Comparison of ENCODE assay signal across 17 cellular contexts in the genomic region with DNA sequence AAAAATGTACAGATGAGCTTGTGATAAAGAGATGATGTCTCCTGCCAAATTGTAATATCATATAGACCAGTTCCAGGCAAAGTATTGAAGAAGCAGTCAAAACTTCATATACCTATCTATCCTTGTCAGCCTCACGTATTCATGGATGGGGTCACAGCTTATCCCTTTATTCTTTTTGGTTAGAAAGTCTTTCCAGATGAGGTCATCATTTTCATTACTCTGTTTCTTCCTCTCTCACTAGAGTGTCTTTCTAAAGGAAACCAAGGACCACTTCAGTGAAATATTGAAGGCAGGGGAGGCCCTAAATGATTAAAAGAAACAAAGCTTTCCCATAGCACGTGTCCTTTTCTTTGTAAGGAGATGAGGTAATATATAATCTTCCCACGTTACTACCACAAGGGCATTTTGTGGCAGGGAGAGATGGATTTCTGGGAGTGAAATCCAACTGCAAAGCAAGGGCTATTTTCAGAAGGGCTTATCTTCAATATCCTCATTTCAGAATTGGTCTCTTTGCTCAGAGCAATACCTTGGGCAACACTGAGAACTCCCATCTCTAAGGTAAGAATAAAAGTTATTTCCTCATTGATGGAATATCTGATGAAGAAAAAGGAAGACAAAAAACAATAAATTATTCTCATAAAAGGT.
DNase-seq lines count a peak whose midpoint lies in the region; ATAC-seq and TF ChIP-seq lines count a peak whose summit lies in the region.
"Had no signal": no experiment of that assay in that cellular context is flagged by ENCODE, and none has a peak within 500 bp of the region (broad histone marks: within the 10 kb centered on the region; RNA-seq: fewer than 3 reads in every experiment).

No MANE protein-coding gene starts in this region.

- ATAC-seq in heart left ventricle: peak; percentile 26 to 62 (median 54)
- no peak for ATAC-seq in right cardiac atrium

- peaks cover 4 to 55% (median 19%) of the 10 kb centered on the region in 12 donors for H3K4me1 ChIP-seq in heart left ventricle
- H3K4me1 ChIP-seq in right cardiac atrium (ENCODE audit: control insufficient read depth, insufficient read depth, low read length): peaks cover 2% of the 10 kb centered on the region
- H3K4me1 ChIP-seq in SJSA1 (replicated peaks): peaks cover 73% of the 10 kb centered on the region
- H3K4me1 ChIP-seq in left ventricle myocardium inferior: peaks cover 47% of the 10 kb centered on the region
- peaks cover 0 to 9% of the 10 kb centered on the region in 2 donors for H3K4me1 ChIP-seq in uterus
- H3K4me1 ChIP-seq: Peyer's patch, SJCRH30 had no signal

- TF ChIP-seq POLR2A in heart left ventricle (IDR thresholded peaks at IDR 0.05) (no peak), uterus (IDR thresholded peaks at IDR 0.05) (no peak)

- DNase-seq in heart left ventricle (no peak), right cardiac atrium (no peak), SJSA1 (ENCODE audit: low read depth in 1 of 2, low spot score in 2 of 2) (no peak), left ventricle myocardium inferior (no peak), SHP77 (lab: John Stamatoyannopoulos, UW) (no peak), Ammon's horn (ENCODE audit: low spot score) (no peak), COLO668 (lab: John Stamatoyannopoulos, UW; ENCODE audit: unreplicated experiment) (no peak), uterus (no peak)
- DNase-seq: DMS53, GDM1, HFFc6, NCI-H1105 treated with DMSO at 0.1 percent for 48 hours, NCI-H187 treated with DMSO at 0.1 percent for 48 hours, NCI-H2171 treated with DMSO at 0.1 percent for 48 hours, NCI-H510A treated with DMSO at 0.1 percent for 48 hours, Peyer's patch, SJCRH30 had no signal

- H3K27ac ChIP-seq in heart left ventricle (peak overlapping the region in 6 of 12 donors; percentile 0 to 52 (median 28)), right cardiac atrium (ENCODE audit: low read length) (no peak overlapping the region), SJSA1 (peak overlapping the region; percentile 22), left ventricle myocardium inferior (replicated peaks) (peak overlapping the region; percentile 62), uterus (no peak overlapping the region)
- H3K27ac ChIP-seq: Peyer's patch, SJCRH30 had no signal

- 37 to 51% (median 46%) methylated on average over 3 of the region's 3 CpGs for WGBS in heart left ventricle, 4 donors
- 49% methylated on average over 3 of the region's 3 CpGs for WGBS in right cardiac atrium

- no peaks in the 10 kb centered on the region for H3K9me3 ChIP-seq in heart left ventricle
- H3K9me3 ChIP-seq in right cardiac atrium (ENCODE audit: control insufficient read depth, low read length): no peaks in the 10 kb centered on the region
- no peaks in the 10 kb centered on the region for H3K9me3 ChIP-seq in SJSA1 (replicated peaks)
- no peaks in the 10 kb centered on the region for H3K9me3 ChIP-seq in left ventricle myocardium inferior (replicated peaks)
- H3K9me3 ChIP-seq in uterus: no peaks in the 10 kb centered on the region
- H3K9me3 ChIP-seq: Peyer's patch, SJCRH30 had no signal

- TF ChIP-seq CTCF in heart left ventricle (IDR thresholded peaks at IDR 0.05) (no peak), left ventricle myocardium inferior (IDR thresholded peaks at IDR 0.05; ENCODE audit: borderline replicate concordance) (no peak), uterus (IDR thresholded peaks at IDR 0.05) (no peak)

- intact Hi-C loops in heart left ventricle (cut with DNase I): no loop called here
- intact Hi-C loops in right cardiac atrium (cut with DNase I): no loop called here
- intact Hi-C loops in left ventricle myocardium inferior (cut with micrococcal nuclease): no loop called here
- intact Hi-C loops in uterus (cut with DNase I; ENCODE audit: low total_unique reads): no loop called here

- no peaks in the 10 kb centered on the region for H3K27me3 ChIP-seq in heart left ventricle
- no peaks in the 10 kb centered on the region for H3K27me3 ChIP-seq in right cardiac atrium (ENCODE audit: control insufficient read depth, insufficient read depth)
- no peaks in the 10 kb centered on the region for H3K27me3 ChIP-seq in SJSA1 (replicated peaks)
- no peaks in the 10 kb centered on the region for H3K27me3 ChIP-seq in left ventricle myocardium inferior (ENCODE audit: low read depth)
- H3K27me3 ChIP-seq in uterus: no peaks in the 10 kb centered on the region
- H3K27me3 ChIP-seq: Peyer's patch, SJCRH30 had no signal

- H3K4me3 ChIP-seq in heart left ventricle: no peak overlapping the region
- no peak overlapping the region for H3K4me3 ChIP-seq in right cardiac atrium (ENCODE audit: low read length)
- no peak overlapping the region for H3K4me3 ChIP-seq in SJSA1
- H3K4me3 ChIP-seq in left ventricle myocardium inferior: no peak overlapping the region
- H3K4me3 ChIP-seq in uterus: no peak overlapping the region
- H3K4me3 ChIP-seq: Peyer's patch, SJCRH30 had no signal

- H3K36me3 ChIP-seq in heart left ventricle (no peaks in the 10 kb centered on the region), SJSA1 (peaks cover 18% of the 10 kb centered on the region), left ventricle myocardium inferior (no peaks in the 10 kb centered on the region), uterus (no peaks in the 10 kb centered on the region)
- H3K36me3 ChIP-seq: Peyer's patch, SJCRH30 had no signal

Comparison
In these comparisons a context has a peak if more than half of its experiments do, and no peak if none do; other contexts are left out.
1. ATAC-seq: peak in heart left ventricle (4 of 4); none in right cardiac atrium (0 of 2).
2. H3K27ac ChIP-seq: peak in SJSA1 (single experiment) and left ventricle myocardium inferior (single experiment); none in right cardiac atrium (single experiment) and uterus (0 of 2).